Comparison of ENCODE assay signal across 8 cellular contexts in the genomic region with DNA sequence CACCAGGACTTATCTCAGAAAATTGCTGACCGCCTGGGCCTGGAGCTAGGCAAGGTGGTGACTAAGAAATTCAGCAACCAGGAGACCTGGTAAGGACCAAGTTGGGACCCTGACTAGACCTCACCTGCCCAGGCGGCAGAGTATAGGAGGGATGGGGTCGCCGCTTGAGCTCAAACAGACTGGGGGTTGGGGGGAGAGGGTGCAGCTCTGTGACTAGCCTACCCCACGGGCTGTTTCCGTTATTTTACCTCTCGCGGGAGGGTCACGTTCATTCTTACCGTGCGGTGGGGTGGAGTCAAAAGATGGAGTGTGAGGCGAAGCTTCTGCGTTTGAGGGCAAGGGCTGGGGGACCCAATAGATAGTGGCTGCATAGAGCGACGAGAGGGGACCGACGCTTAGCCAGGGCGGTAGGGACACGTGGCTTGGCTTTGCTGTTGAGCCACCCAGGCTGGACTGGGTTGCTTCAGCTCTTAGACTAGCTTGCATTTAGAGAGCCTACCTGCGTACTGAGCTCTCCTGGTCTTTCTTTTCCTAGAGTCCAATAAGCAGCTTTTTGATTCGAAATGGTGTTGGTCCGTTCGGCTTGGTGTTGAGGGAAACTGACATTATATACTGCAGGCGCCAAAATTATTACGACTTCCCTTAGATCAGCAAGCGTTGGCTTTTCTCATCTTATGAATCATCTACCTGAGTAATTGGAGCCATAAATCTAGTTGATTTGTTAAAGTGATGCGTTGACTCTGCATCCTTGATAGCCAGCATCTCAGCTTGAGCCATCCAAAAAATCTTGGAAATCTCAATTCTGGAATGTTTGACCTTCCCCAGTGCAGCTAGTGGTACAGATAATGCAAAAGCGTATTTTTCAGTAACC. TPM values are rescaled to one million over a fixed set of nuclear protein-coding genes. Genes with fewer than 3 reads are reported as not detected.
DNase-seq lines count a peak whose midpoint lies in the region; ATAC-seq lines count a peak whose summit lies in the region.

No MANE protein-coding gene starts in this region.

- peaks cover 7% of the 10 kb centered on the region for H3K36me3 Mint-ChIP-seq in activated CD4-positive, alpha-beta T cell treated with anti-CD3 and anti-CD28 coated beads, Interleukin-2, amount 10 ng/mL, durations not matched to agents 24 days and 14 days (ENCODE audit: low read depth)

- H3K27ac ChIP-seq in effector memory CD4-positive, alpha-beta T cell (ENCODE audit: insufficient read depth, low read length, poor library complexity, severe bottlenecking): peak overlapping the region; percentile 80

- H3K4me1 ChIP-seq in effector memory CD4-positive, alpha-beta T cell (ENCODE audit: control insufficient read depth, insufficient read depth, low read length, poor library complexity, severe bottlenecking): no peaks in the 10 kb centered on the region

- H3K9me3 Mint-ChIP-seq in activated CD4-positive, alpha-beta T cell treated with anti-CD3 and anti-CD28 coated beads, Interleukin-2, amount 10 ng/mL, durations not matched to agents 24 days and 14 days: no peaks in the 10 kb centered on the region

- H3K4me3 ChIP-seq in effector memory CD4-positive, alpha-beta T cell (ENCODE audit: insufficient read depth, low read depth, low read length, poor library complexity, severe bottlenecking): peak overlapping the region; percentile 74

- H3K36me3 ChIP-seq in effector memory CD4-positive, alpha-beta T cell (ENCODE audit: control insufficient read depth, insufficient read depth, low read length): no peaks in the 10 kb centered on the region

- DNase-seq in NK-92 treated with Interleukin-12 subunit alpha and Interleukin-12 subunit beta, amount 100 ng/mL, for 24 hours (lab: John Stamatoyannopoulos, UW): peak; percentile 20
- no peak for DNase-seq in NK-92 (lab: John Stamatoyannopoulos, UW; ENCODE audit: unreplicated experiment)
- peak; percentile 39 for DNase-seq in NCI-H2107 treated with DMSO at 0.1 percent for 48 hours (lab: John Stamatoyannopoulos, UW; ENCODE audit: unreplicated experiment)
- peak; percentile 88 for DNase-seq in activated CD4-positive, alpha-beta T cell treated with anti-CD3 and anti-CD28 coated beads, Interleukin-2, amount 10 ng/mL, durations not matched to agents 24 days and 14 days
- DNase-seq in effector memory CD4-positive, alpha-beta T cell: peak; percentile 20 to 41 (median 40)
- DNase-seq in midbrain (lab: John Stamatoyannopoulos, UW): peak; percentile 28
- peak; percentile 14 to 21 for DNase-seq in stimulated activated CD8-positive, alpha-beta memory T cell treated with anti-CD3 and anti-CD28 coated beads, Interleukin-2, amount 100 ng/mL, for 48 hours (ENCODE audit: low read depth in 2 of 2)

- H3K27me3 Mint-ChIP-seq in activated CD4-positive, alpha-beta T cell treated with anti-CD3 and anti-CD28 coated beads, Interleukin-2, amount 10 ng/mL, durations not matched to agents 24 days and 14 days: no peaks in the 10 kb centered on the region

- no peaks in the 10 kb centered on the region for H3K27me3 ChIP-seq in effector memory CD4-positive, alpha-beta T cell (replicated peaks; ENCODE audit: control insufficient read depth, insufficient read depth, low read length, poor library complexity, severe bottlenecking)

- peaks cover 22% of the 10 kb centered on the region for H3K4me1 Mint-ChIP-seq in activated CD4-positive, alpha-beta T cell treated with anti-CD3 and anti-CD28 coated beads, Interleukin-2, amount 10 ng/mL, durations not matched to agents 24 days and 14 days

- peak; percentile 39 for ATAC-seq in HG02840 (IDR thresholded peaks at IDR 0.05; ENCODE audit: low FRiP score, unreplicated experiment)

- no peaks in the 10 kb centered on the region for H3K9me3 ChIP-seq in effector memory CD4-positive, alpha-beta T cell (ENCODE audit: control insufficient read depth, low read length)

- intact Hi-C loops in activated CD4-positive, alpha-beta T cell treated with anti-CD3 and anti-CD28 coated beads, Interleukin-2, amount 10 ng/mL, durations not matched to agents 24 days and 14 days (cut with micrococcal nuclease): loop anchor here (1.0 to 10.0 kb wide), 5 partner anchors 26 to 634 kb away; a partner anchor contains a TSS

- H3K4me3 Mint-ChIP-seq in activated CD4-positive, alpha-beta T cell treated with anti-CD3 and anti-CD28 coated beads, Interleukin-2, amount 10 ng/mL, durations not matched to agents 24 days and 14 days: peak overlapping the region; percentile 94

- H3K27ac Mint-ChIP-seq in activated CD4-positive, alpha-beta T cell treated with anti-CD3 and anti-CD28 coated beads, Interleukin-2, amount 10 ng/mL, durations not matched to agents 24 days and 14 days: peak overlapping the region; percentile 95

RNA-seq across cellular contexts. Expression of a gene that starts 0.6 kb away (rescaled TPM):
- 112 and 115 TPM in 2 replicates for total RNA-seq in activated CD4-positive, alpha-beta T cell treated with anti-CD3 and anti-CD28 coated beads, Interleukin-2, amount 10 ng/mL, durations not matched to agents 24 days and 14 days
